ENCODE assay signal across 8 cellular contexts in the genomic region with DNA sequence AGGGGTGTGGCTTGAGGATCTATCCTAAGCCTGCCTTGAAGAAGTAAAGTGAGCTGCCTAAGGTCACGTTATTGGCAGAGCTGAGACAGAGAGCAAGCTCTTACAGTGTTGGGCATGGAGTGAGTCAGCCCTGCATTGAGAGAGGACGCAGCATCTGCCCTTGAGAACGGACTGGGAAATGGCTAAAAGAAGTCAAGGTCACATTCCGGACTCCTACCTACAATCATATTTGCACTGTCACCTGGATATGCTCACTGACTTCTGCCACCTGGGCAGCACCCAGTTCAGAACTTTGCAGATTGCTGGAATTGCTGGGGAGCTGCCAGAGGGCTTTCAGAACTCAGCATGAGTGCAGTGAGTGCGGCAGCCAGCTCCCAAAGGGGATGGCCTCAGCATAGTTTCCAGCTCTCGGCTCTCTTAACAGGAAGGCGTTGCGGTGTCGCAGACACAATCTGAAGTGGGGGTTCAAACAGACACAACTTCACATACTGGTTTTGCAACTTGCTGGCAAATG.
DNase-seq lines count a peak whose midpoint lies in the region; ATAC-seq and TF ChIP-seq lines count a peak whose summit lies in the region.

No MANE protein-coding gene starts in this region.

- no peak overlapping the region for H3K27ac Mint-ChIP-seq in activated naive CD8-positive, alpha-beta T cell treated with anti-CD3 and anti-CD28 coated beads, Interleukin-2, amount 50 U/mL, for 24 hours

- peak overlapping the region; percentile 54 to 68 (median 60) for H3K27ac ChIP-seq in gastrocnemius medialis

- H3K27me3 ChIP-seq in gastrocnemius medialis, result no peaks in the 10 kb centered on the region

- no peaks in the 10 kb centered on the region for H3K27me3 Mint-ChIP-seq in activated naive CD8-positive, alpha-beta T cell treated with anti-CD3 and anti-CD28 coated beads, Interleukin-2, amount 50 U/mL, for 24 hours

- ATAC-seq in activated naive CD8-positive, alpha-beta T cell treated with anti-CD3 and anti-CD28 coated beads, Interleukin-2, amount 50 U/mL, for 24 hours, result peak; percentile 75
- peak; percentile 94 to 96 for ATAC-seq in left cardiac atrium
- ATAC-seq in gastrocnemius medialis, result peak; percentile 99
- ATAC-seq in HG03521 (IDR thresholded peaks at IDR 0.05; ENCODE audit: unreplicated experiment), result no peak
- no peak for ATAC-seq in HG03139 (IDR thresholded peaks at IDR 0.05; ENCODE audit: unreplicated experiment)

- no peaks in the 10 kb centered on the region for H3K36me3 ChIP-seq in gastrocnemius medialis

- H3K9me3 ChIP-seq in gastrocnemius medialis, result no peaks in the 10 kb centered on the region

- TF ChIP-seq CTCF in gastrocnemius medialis (IDR thresholded peaks at IDR 0.05 in 4 of 5, conservative IDR thresholded peaks at IDR 0.05 in 1 of 5), result no peak

- H3K4me3 ChIP-seq in gastrocnemius medialis, result peak overlapping the region in 1 of 4 donors; percentile 23

- H3K4me1 ChIP-seq in gastrocnemius medialis, result peaks cover 12 to 14% of the 10 kb centered on the region in 2 donors

- peak; percentile 14 for DNase-seq in NCI-H1092 treated with DMSO at 0.1 percent for 48 hours (lab: John Stamatoyannopoulos, UW)
- no peak for DNase-seq in NCI-H1092 (lab: John Stamatoyannopoulos, UW)
- no peak for DNase-seq in activated naive CD8-positive, alpha-beta T cell treated with anti-CD3 and anti-CD28 coated beads, Interleukin-2, amount 50 U/mL, for 24 hours
- DNase-seq in left cardiac atrium, result peak; percentile 84
- DNase-seq in gastrocnemius medialis, result peak; percentile 69 to 82
- no peak for DNase-seq in NCI-H1436 (lab: John Stamatoyannopoulos, UW)

- no peaks in the 10 kb centered on the region for H3K36me3 Mint-ChIP-seq in activated naive CD8-positive, alpha-beta T cell treated with anti-CD3 and anti-CD28 coated beads, Interleukin-2, amount 50 U/mL, for 24 hours (ENCODE audit: low read depth)

- in situ Hi-C loops in gastrocnemius medialis (cut with MboI; ENCODE audit: low sequenced_read_pairs in 4 of 4), result no loop called here

- H3K4me1 Mint-ChIP-seq in activated naive CD8-positive, alpha-beta T cell treated with anti-CD3 and anti-CD28 coated beads, Interleukin-2, amount 50 U/mL, for 24 hours, result peaks cover 29% of the 10 kb centered on the region

- H3K4me3 Mint-ChIP-seq in activated naive CD8-positive, alpha-beta T cell treated with anti-CD3 and anti-CD28 coated beads, Interleukin-2, amount 50 U/mL, for 24 hours, result no peak overlapping the region

- no peaks in the 10 kb centered on the region for H3K9me3 Mint-ChIP-seq in activated naive CD8-positive, alpha-beta T cell treated with anti-CD3 and anti-CD28 coated beads, Interleukin-2, amount 50 U/mL, for 24 hours

- no peak for TF ChIP-seq POLR2A in gastrocnemius medialis (IDR thresholded peaks at IDR 0.05)

- intact Hi-C loops in left cardiac atrium (cut with DNase I) (loop anchor here in 1 of 2 donors (5.0 kb wide), 2 partner anchors 120 to 340 kb away; no protein-coding TSS in a partner anchor), gastrocnemius medialis (cut with DNase I; ENCODE audit: low total_unique reads) (no loop called here)

Comparison
In these comparisons a context has a peak if more than half of its experiments do, and no peak if none do; other contexts are left out.
1. DNase-seq: peak in NCI-H1092 treated with DMSO at 0.1 percent for 48 hours (single experiment), left cardiac atrium (single experiment) and gastrocnemius medialis (2 of 2); none in NCI-H1092 (single experiment), activated naive CD8-positive, alpha-beta T cell treated with anti-CD3 and anti-CD28 coated beads, Interleukin-2, amount 50 U/mL, for 24 hours (single experiment) and NCI-H1436 (single experiment).
2. ATAC-seq: peak in activated naive CD8-positive, alpha-beta T cell treated with anti-CD3 and anti-CD28 coated beads, Interleukin-2, amount 50 U/mL, for 24 hours (single experiment), left cardiac atrium (2 of 2) and gastrocnemius medialis (2 of 2); none in HG03521 (single experiment) and HG03139 (single experiment).